ENCODE assay signal across 4 cellular contexts in genomic region chr1:16532449-16532991, GRCh38. TPM values are rescaled to one million over a fixed set of nuclear protein-coding genes. Genes with fewer than 3 reads are reported as not detected.
"Had no signal": no experiment of that assay in that cellular context is flagged by ENCODE, and none has a peak within 500 bp of the region (broad histone marks: within the 10 kb centered on the region; RNA-seq: fewer than 3 reads in every experiment).

No MANE protein-coding gene starts in this region.

RNA-seq across cellular contexts. Expression of gene RNU1-1, which starts 18.4 kb away (rescaled TPM):
- total RNA-seq: right atrium auricular region had no signal
- polyA plus RNA-seq: aorta, fibroblast of lung, heart left ventricle had no signal
